In genomic region chr5:158976035-158976434, GRCh38 we compare ENCODE assay signal across 11 cellular contexts.
DNase-seq lines count a peak whose midpoint lies in the region; ATAC-seq and TF ChIP-seq lines count a peak whose summit lies in the region.
"Had no signal": no experiment of that assay in that cellular context is flagged by ENCODE, and none has a peak within 500 bp of the region (broad histone marks: within the 10 kb centered on the region; RNA-seq: fewer than 3 reads in every experiment).

No MANE protein-coding gene starts in this region.

- H3K27me3 ChIP-seq in ascending aorta (no peaks in the 10 kb centered on the region), H7 (ENCODE audit: control insufficient read depth, insufficient read depth, low read length) (no peaks in the 10 kb centered on the region)
- H3K27me3 ChIP-seq: testis had no signal

- peaks cover 7 to 38% of the 10 kb centered on the region in 2 donors for H3K4me1 ChIP-seq in ascending aorta

- in situ Hi-C loops in ACHN (cut with HindIII; ENCODE audit: low pct_ligation_motif_present, low pct_unique_long_range_greater_than_20kb, low sequenced_read_pairs): no loop called here

- intact Hi-C loops in ascending aorta (cut with DNase I): loop anchor here (2.0 to 5.0 kb wide), 4 partner anchors 19 to 274 kb away; no protein-coding TSS in a partner anchor
- intact Hi-C loops in activated CD4-positive, alpha-beta T cell treated with anti-CD3 and anti-CD28 coated beads for 36 hours (cut with DNase I, micrococcal nuclease): no loop called here

- TF ChIP-seq CTCF in HFF-Myc (IDR thresholded peaks at IDR 0.05; ENCODE audit: low read depth, low read length, missing control alignments) (no peak), ascending aorta (IDR thresholded peaks at IDR 0.05) (no peak)

- POLR2A ChIA-PET in activated CD4-positive, alpha-beta T cell treated with anti-CD3 and anti-CD28 coated beads for 36 hours (lab: Charles Lee): no interaction called here

- no peak overlapping the region for H3K4me3 Mint-ChIP-seq in activated naive CD8-positive, alpha-beta T cell treated with anti-CD3 and anti-CD28 coated beads for 36 hours
- no peak overlapping the region for H3K4me3 Mint-ChIP-seq in activated CD4-positive, alpha-beta T cell treated with anti-CD3 and anti-CD28 coated beads for 36 hours
- H3K4me3 Mint-ChIP-seq: activated T-cell treated with anti-CD3 and anti-CD28 coated beads, Interleukin-2, amount 50 U/mL, for 72 hours had no signal

- no peaks in the 10 kb centered on the region for H3K36me3 ChIP-seq in ascending aorta
- H3K36me3 ChIP-seq in H7 (replicated peaks; ENCODE audit: control insufficient read depth, insufficient read depth, low read length): no peaks in the 10 kb centered on the region

- no peaks in the 10 kb centered on the region for H3K36me3 Mint-ChIP-seq in activated naive CD8-positive, alpha-beta T cell treated with anti-CD3 and anti-CD28 coated beads for 36 hours
- H3K36me3 Mint-ChIP-seq in activated CD4-positive, alpha-beta T cell treated with anti-CD3 and anti-CD28 coated beads for 36 hours (ENCODE audit: low read depth): no peaks in the 10 kb centered on the region

- no peak overlapping the region for H3K27ac Mint-ChIP-seq in activated naive CD8-positive, alpha-beta T cell treated with anti-CD3 and anti-CD28 coated beads for 36 hours
- H3K27ac Mint-ChIP-seq in activated CD4-positive, alpha-beta T cell treated with anti-CD3 and anti-CD28 coated beads for 36 hours: no peak overlapping the region
- H3K27ac Mint-ChIP-seq: activated T-cell treated with anti-CD3 and anti-CD28 coated beads, Interleukin-2, amount 50 U/mL, for 72 hours had no signal

- H3K27me3 Mint-ChIP-seq in activated naive CD8-positive, alpha-beta T cell treated with anti-CD3 and anti-CD28 coated beads for 36 hours: no peaks in the 10 kb centered on the region
- peaks cover 3% of the 10 kb centered on the region for H3K27me3 Mint-ChIP-seq in activated CD4-positive, alpha-beta T cell treated with anti-CD3 and anti-CD28 coated beads for 36 hours

- no peak for ATAC-seq in activated CD4-positive, alpha-beta T cell treated with anti-CD3 and anti-CD28 coated beads for 36 hours
- ATAC-seq: activated T-cell treated with anti-CD3 and anti-CD28 coated beads, Interleukin-2, amount 50 U/mL, for 72 hours had no signal

- H3K4me3 ChIP-seq in HFF-Myc (replicated peaks; ENCODE audit: low read depth, low read length) (no peak overlapping the region), ascending aorta (no peak overlapping the region), H7 (ENCODE audit: insufficient read depth, low read depth, low read length) (no peak overlapping the region)
- H3K4me3 ChIP-seq: testis had no signal

- CTCF ChIA-PET in activated CD4-positive, alpha-beta T cell treated with anti-CD3 and anti-CD28 coated beads for 36 hours (lab: Charles Lee): interaction anchor here (1.6 kb wide), 1 partner anchor 131 kb away, joined by 4 read pairs; no protein-coding TSS in a partner anchor

- no peaks in the 10 kb centered on the region for H3K9me3 Mint-ChIP-seq in activated naive CD8-positive, alpha-beta T cell treated with anti-CD3 and anti-CD28 coated beads for 36 hours
- H3K9me3 Mint-ChIP-seq in activated CD4-positive, alpha-beta T cell treated with anti-CD3 and anti-CD28 coated beads for 36 hours (ENCODE audit: low read depth): no peaks in the 10 kb centered on the region
- H3K9me3 Mint-ChIP-seq: activated T-cell treated with anti-CD3 and anti-CD28 coated beads, Interleukin-2, amount 50 U/mL, for 72 hours had no signal

- no peaks in the 10 kb centered on the region for H3K9me3 ChIP-seq in ascending aorta
- H3K9me3 ChIP-seq: testis had no signal

- peak; percentile 67 for DNase-seq in ACHN
- DNase-seq in HFF-Myc (ENCODE audit: extremely low read depth, low read depth): peak; percentile 73
- DNase-seq in ascending aorta (ENCODE audit: low spot score in 2 of 2): no peak
- peak; percentile 74 for DNase-seq in islet precursor cell
- no peak for DNase-seq in activated naive CD8-positive, alpha-beta T cell treated with anti-CD3 and anti-CD28 coated beads for 36 hours
- no peak for DNase-seq in activated CD4-positive, alpha-beta T cell treated with anti-CD3 and anti-CD28 coated beads for 36 hours
- DNase-seq in cortex of kidney (lab: John Stamatoyannopoulos, UW): no peak
- DNase-seq in H7: no peak
- DNase-seq: activated T-cell treated with anti-CD3 and anti-CD28 coated beads, Interleukin-2, amount 50 U/mL, for 72 hours; NCI-H2081 treated with DMSO at 0.1 percent for 48 hours; testis had no signal

- H3K27ac ChIP-seq in ascending aorta: peak overlapping the region; percentile 64 to 83
- H3K27ac ChIP-seq: testis had no signal

- peaks cover 2% of the 10 kb centered on the region for H3K4me1 Mint-ChIP-seq in activated naive CD8-positive, alpha-beta T cell treated with anti-CD3 and anti-CD28 coated beads for 36 hours
- no peaks in the 10 kb centered on the region for H3K4me1 Mint-ChIP-seq in activated CD4-positive, alpha-beta T cell treated with anti-CD3 and anti-CD28 coated beads for 36 hours

Comparison
In these comparisons a context has a peak if more than half of its experiments do, and no peak if none do; other contexts are left out.
1. DNase-seq: peak in ACHN (single experiment), HFF-Myc (single experiment) and islet precursor cell (single experiment); none in ascending aorta (0 of 2), activated naive CD8-positive, alpha-beta T cell treated with anti-CD3 and anti-CD28 coated beads for 36 hours (single experiment), activated CD4-positive, alpha-beta T cell treated with anti-CD3 and anti-CD28 coated beads for 36 hours (single experiment), cortex of kidney (single experiment) and H7 (single experiment).